ENCODE assay signal across 1 cellular context in genomic region chr2:127591221-127591923, GRCh38.
TF ChIP-seq lines count a peak whose summit lies in the region.

No MANE protein-coding gene starts in this region.

TF ChIP-seq in HepG2, 621 proteins besides CTCF, POLR2A, EP300 and RAD21 (continued from another document and continues in another):
- TF ChIP-seq ZNF407 (CRISPR knock-in tag; IDR thresholded peaks at IDR 0.05; ENCODE audit: not compliant biosample characterization) = no peak
- TF ChIP-seq ZNF276 (CRISPR knock-in tag; IDR thresholded peaks at IDR 0.05; ENCODE audit: low read depth) = no peak
- no peak for TF ChIP-seq KLF16 (CRISPR knock-in tag; IDR thresholded peaks at IDR 0.05)
- peak; percentile 52 for TF ChIP-seq HOXA3 (CRISPR knock-in tag; IDR thresholded peaks at IDR 0.05)
- TF ChIP-seq PREB (CRISPR knock-in tag; IDR thresholded peaks at IDR 0.05) = no peak
- no peak for TF ChIP-seq ZBTB8A (CRISPR knock-in tag; IDR thresholded peaks at IDR 0.05; ENCODE audit: borderline replicate concordance, low read depth)
- peak; percentile 31; the same call in 1 of the 2 replicates for TF ChIP-seq ARHGAP35 (CRISPR knock-in tag; IDR thresholded peaks at IDR 0.05; ENCODE audit: borderline replicate concordance)
- TF ChIP-seq TCF7 (IDR thresholded peaks at IDR 0.05; ENCODE audit: low read depth) = no peak
- 0 out of 2 replicates have a peak, but pooled peaks have one; percentile 42 for TF ChIP-seq HOXD1 (CRISPR knock-in tag; IDR thresholded peaks at IDR 0.05)
- TF ChIP-seq TAF1 (CRISPR knock-in tag; IDR thresholded peaks at IDR 0.05) = no peak
- TF ChIP-seq E2F5 (CRISPR knock-in tag; conservative IDR thresholded peaks at IDR 0.05) = no peak
- no peak for TF ChIP-seq ZNF446 (CRISPR knock-in tag; IDR thresholded peaks at IDR 0.05)
- TF ChIP-seq HOXA5 (CRISPR knock-in tag; IDR thresholded peaks at IDR 0.05) = peak; percentile 66; the same call in 1 of the 2 replicates
- no peak for TF ChIP-seq SIN3B (IDR thresholded peaks at IDR 0.05; ENCODE audit: low read length)
- no peak for TF ChIP-seq ZC3H4 (CRISPR knock-in tag; IDR thresholded peaks at IDR 0.05; ENCODE audit: borderline replicate concordance)
- TF ChIP-seq ZSCAN30 (CRISPR knock-in tag; IDR thresholded peaks at IDR 0.05) = no peak
- TF ChIP-seq REL (CRISPR knock-in tag; conservative IDR thresholded peaks at IDR 0.05) = no peak
- no peak for TF ChIP-seq ISX (CRISPR knock-in tag; conservative IDR thresholded peaks at IDR 0.05)
- TF ChIP-seq MAFK (conservative IDR thresholded peaks at IDR 0.05 in 1 of 2, IDR thresholded peaks at IDR 0.05 in 1 of 2; ENCODE audit: low read length in 2 of 2) = no peak
- TF ChIP-seq RXRB (CRISPR knock-in tag; IDR thresholded peaks at IDR 0.05; ENCODE audit: borderline replicate concordance) = peak; percentile 45; the same call in 1 of the 2 replicates
- TF ChIP-seq ZNF17 (CRISPR knock-in tag; IDR thresholded peaks at IDR 0.05) = no peak
- no peak for TF ChIP-seq SKIL (CRISPR knock-in tag; IDR thresholded peaks at IDR 0.05; ENCODE audit: borderline replicate concordance)
- TF ChIP-seq ZNF33B (CRISPR knock-in tag; IDR thresholded peaks at IDR 0.05) = no peak
- no peak for TF ChIP-seq ZBTB49 (CRISPR knock-in tag; IDR thresholded peaks at IDR 0.05; ENCODE audit: borderline replicate concordance)
- no peak for TF ChIP-seq MNT (IDR thresholded peaks at IDR 0.05)
- no peak for TF ChIP-seq RORA (CRISPR knock-in tag; IDR thresholded peaks at IDR 0.05)
- TF ChIP-seq ZNF761 (CRISPR knock-in tag; conservative IDR thresholded peaks at IDR 0.05) = no peak
- TF ChIP-seq ZNF143 (CRISPR knock-in tag; IDR thresholded peaks at IDR 0.05) = no peak
- TF ChIP-seq ZNF264 (CRISPR knock-in tag; IDR thresholded peaks at IDR 0.05) = no peak
- peak; percentile 51; the same call in 1 of the 2 replicates for TF ChIP-seq BCL6 (CRISPR knock-in tag; IDR thresholded peaks at IDR 0.05)
- no peak for TF ChIP-seq ZNF296 (CRISPR knock-in tag; conservative IDR thresholded peaks at IDR 0.05)
- peak; percentile 53 for TF ChIP-seq ARID4A (CRISPR knock-in tag; IDR thresholded peaks at IDR 0.05; ENCODE audit: borderline replicate concordance)
- no peak for TF ChIP-seq ARNTL (CRISPR knock-in tag; IDR thresholded peaks at IDR 0.05)
- peak; percentile 71 for TF ChIP-seq CEBPG (CRISPR knock-in tag; IDR thresholded peaks at IDR 0.05)
- TF ChIP-seq KDM3A (CRISPR knock-in tag; IDR thresholded peaks at IDR 0.05; ENCODE audit: low read depth) = peak; percentile 41; the same call in 1 of the 2 replicates
